Comparison of ENCODE assay signal across 1 cellular context in the genomic region with DNA sequence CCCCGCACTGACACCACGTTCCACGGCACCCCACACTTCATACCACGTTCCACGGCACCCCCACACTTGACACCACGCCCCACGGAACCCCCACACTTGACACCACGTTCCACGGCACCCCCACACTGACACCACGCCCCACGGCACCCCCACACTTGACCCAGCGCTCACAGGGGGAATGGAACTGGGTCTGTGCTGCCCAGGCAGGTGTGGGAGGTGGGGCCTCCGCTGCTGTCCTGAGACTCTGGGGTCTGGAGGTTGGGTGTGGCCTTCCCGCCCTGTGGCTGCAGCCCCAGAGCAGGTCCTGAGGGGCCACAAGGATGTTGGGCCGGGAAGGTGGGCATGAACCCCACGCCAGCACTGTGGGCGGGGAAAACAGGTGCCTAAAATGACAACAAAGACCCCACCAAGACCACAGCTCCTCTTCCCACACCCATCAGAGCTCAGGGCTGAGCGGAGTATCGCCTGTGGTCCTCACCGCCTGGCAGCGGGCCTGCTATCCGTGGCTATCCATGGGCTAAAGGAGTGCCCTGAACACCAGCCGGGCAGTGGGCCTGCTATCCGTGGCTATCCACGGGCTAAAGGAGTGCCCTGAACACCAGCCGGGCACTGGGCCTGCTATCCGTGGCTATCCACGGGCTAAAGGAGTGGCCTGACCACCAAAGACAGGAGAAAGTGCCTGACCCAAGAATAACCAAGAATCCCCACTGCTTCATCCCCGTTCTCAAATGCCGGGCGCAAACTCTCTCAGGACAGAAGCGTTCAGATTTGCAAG.
TF ChIP-seq lines count a peak whose summit lies in the region.

No MANE protein-coding gene starts in this region.

TF ChIP-seq in WTC11, 78 proteins besides CTCF, POLR2A, EP300 and RAD21 (continued from another document):
- TF ChIP-seq STAT6 (CRISPR knock-in tag; conservative IDR thresholded peaks at IDR 0.05; ENCODE audit: low read depth) (no peak), CREB1 (CRISPR knock-in tag; IDR thresholded peaks at IDR 0.05) (no peak), RELA (CRISPR knock-in tag; IDR thresholded peaks at IDR 0.05; ENCODE audit: borderline replicate concordance) (no peak), ZNF416 (CRISPR knock-in tag; IDR thresholded peaks at IDR 0.05) (no peak), ZNF512 (CRISPR knock-in tag; IDR thresholded peaks at IDR 0.05; ENCODE audit: borderline replicate concordance) (no peak), SMAD4 (CRISPR knock-in tag; IDR thresholded peaks at IDR 0.05) (0 out of 2 replicates have a peak, but pooled peaks have one; percentile 34), ZNF219 (CRISPR knock-in tag; IDR thresholded peaks at IDR 0.05; ENCODE audit: borderline replicate concordance) (no peak), ZBTB21 (CRISPR knock-in tag; IDR thresholded peaks at IDR 0.05; ENCODE audit: borderline replicate concordance) (no peak)
